Comparison of ENCODE assay signal across 1 cellular context in genomic region chrX:40175416-40176255, GRCh38.
TF ChIP-seq lines count a peak whose summit lies in the region.

No MANE protein-coding gene starts in this region.

TF ChIP-seq in K562, 482 proteins besides CTCF, POLR2A, EP300 and RAD21 (continued from another document and continues in another):
- TF ChIP-seq RCOR1 (IDR thresholded peaks at IDR 0.05; ENCODE audit: borderline replicate concordance in 1 of 2, low read depth in 2 of 2, low read length in 2 of 2) (no peak), ZNF717 (CRISPR knock-in tag; IDR thresholded peaks at IDR 0.05) (no peak), CBFA2T3 (IDR thresholded peaks at IDR 0.05) (peak; percentile 34; the same call in 1 of the 2 replicates), NR0B1 (IDR thresholded peaks at IDR 0.05; ENCODE audit: partially characterized antibody) (no peak), ZBTB2 (IDR thresholded peaks at IDR 0.05) (peak; percentile 63), ZNF239 (CRISPR knock-in tag; IDR thresholded peaks at IDR 0.05) (no peak), NEUROD1 (IDR thresholded peaks at IDR 0.05; ENCODE audit: borderline replicate concordance, low read depth, low read length, partially characterized antibody) (no peak), SIN3A (IDR thresholded peaks at IDR 0.05; ENCODE audit: borderline replicate concordance in 2 of 2, control insufficient read depth in 1 of 2, low read depth in 2 of 2, low read length in 2 of 2) (0 out of 4 replicates have a peak, but pooled peaks of 1 of the 2 experiments have one; percentile 18), ZNF449 (CRISPR knock-in tag; IDR thresholded peaks at IDR 0.05) (no peak), HINFP (tag; conservative IDR thresholded peaks at IDR 0.05; ENCODE audit: low read depth) (no peak), HMG20B (CRISPR knock-in tag; IDR thresholded peaks at IDR 0.05) (no peak), EWSR1 (IDR thresholded peaks at IDR 0.05; ENCODE audit: borderline replicate concordance, low read depth, partially characterized antibody) (no peak), RREB1 (CRISPR knock-in tag; IDR thresholded peaks at IDR 0.05) (no peak), USF2 (CRISPR knock-in tag; IDR thresholded peaks at IDR 0.05) (no peak), TAF15 (IDR thresholded peaks at IDR 0.05; ENCODE audit: low read depth, low read length) (no peak), DACH1 (IDR thresholded peaks at IDR 0.05; ENCODE audit: partially characterized antibody) (no peak), ELF2 (CRISPR knock-in tag; IDR thresholded peaks at IDR 0.05) (no peak), ZNF830 (CRISPR knock-in tag; IDR thresholded peaks at IDR 0.05) (no peak), PKNOX1 (IDR thresholded peaks at IDR 0.05) (no peak), ZC3H4 (CRISPR knock-in tag; IDR thresholded peaks at IDR 0.05; ENCODE audit: borderline replicate concordance) (no peak), GMEB1 (CRISPR knock-in tag; IDR thresholded peaks at IDR 0.05) (no peak), SAFB (IDR thresholded peaks at IDR 0.05; ENCODE audit: borderline replicate concordance, low read depth, low read length) (peak; percentile 91), ZNF764 (CRISPR knock-in tag; IDR thresholded peaks at IDR 0.05; ENCODE audit: low read depth) (no peak), CLOCK (CRISPR knock-in tag; IDR thresholded peaks at IDR 0.05; ENCODE audit: borderline replicate concordance) (no peak), SNIP1 (IDR thresholded peaks at IDR 0.05; ENCODE audit: low read depth) (no peak)
